8 cellular contexts compared by ENCODE assay signal in the genomic region with DNA sequence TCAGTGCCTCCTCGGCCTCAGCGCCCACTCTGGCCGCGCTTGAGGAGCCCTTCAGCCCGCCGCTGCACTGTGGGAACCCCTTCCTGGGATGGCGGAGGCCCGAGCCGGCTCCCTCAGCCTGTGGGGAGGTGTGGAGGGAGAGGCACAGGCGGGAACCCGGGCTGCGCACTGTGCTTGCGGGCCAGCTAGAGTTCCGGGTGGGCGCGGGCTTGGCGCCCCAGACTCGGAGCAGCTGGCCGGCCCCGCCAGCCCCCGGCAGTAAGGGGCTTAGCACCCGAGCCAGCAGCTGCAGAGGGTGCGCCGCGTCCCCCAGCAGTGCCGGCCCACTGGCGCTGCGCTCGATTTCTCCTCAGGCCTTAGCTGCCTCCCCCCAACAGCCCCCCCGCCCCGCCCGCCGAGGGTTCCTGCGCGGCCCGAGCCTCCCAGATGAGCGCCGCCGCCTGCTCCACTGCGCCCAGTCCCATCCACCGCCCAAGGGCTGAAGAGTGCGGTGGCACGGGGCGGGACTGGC.
"Had no signal": no experiment of that assay in that cellular context is flagged by ENCODE, and none has a peak within 500 bp of the region (broad histone marks: within the 10 kb centered on the region; RNA-seq: fewer than 3 reads in every experiment).

No MANE protein-coding gene starts in this region.

- ATAC-seq: activated CD4-positive, CD25-positive, alpha-beta regulatory T cell treated with anti-CD3 and anti-CD28 coated beads, Interleukin-2, amount 50 U/mL, for 24 hours; activated CD8-positive, alpha-beta memory T cell treated with anti-CD3 and anti-CD28 coated beads, Interleukin-2, amount 10 ng/mL, durations not matched to agents 7 days and 5 days had no signal

- H3K9me3 ChIP-seq: ovary had no signal

- H3K4me1 ChIP-seq: tibial nerve had no signal

- H3K4me3 ChIP-seq: ovary, tibial nerve had no signal

- DNase-seq: activated CD4-positive, alpha-beta T cell treated with anti-CD3 and anti-CD28 coated beads, Interleukin-2, amount 50 U/mL, for 48 hours; activated CD8-positive, alpha-beta memory T cell treated with anti-CD3 and anti-CD28 coated beads, Interleukin-2, amount 10 ng/mL, durations not matched to agents 7 days and 5 days; activated effector memory CD4-positive, alpha-beta T cell treated with anti-CD3 and anti-CD28 coated beads, Interleukin-2, amount 50 U/mL, for 16 hours; activated T-cell treated with anti-CD3 and anti-CD28 coated beads, Interleukin-2, amount 50 U/mL, for 24 hours; foreskin melanocyte; ovary had no signal

- H3K36me3 ChIP-seq: ovary, tibial nerve had no signal

- H3K27ac ChIP-seq: ovary, tibial nerve had no signal

- H3K27me3 ChIP-seq: ovary, tibial nerve had no signal
